ENCODE assay signal across 8 cellular contexts in genomic region chr17:49191407-49191916, GRCh38. TPM values are rescaled to one million over a fixed set of nuclear protein-coding genes. Genes with fewer than 3 reads are reported as not detected.
DNase-seq lines count a peak whose midpoint lies in the region; ATAC-seq, FAIRE-seq and TF ChIP-seq lines count a peak whose summit lies in the region.

No MANE protein-coding gene starts in this region.

- peaks cover 21% of the 10 kb centered on the region for H3K36me3 Mint-ChIP-seq in effector memory CD8-positive, alpha-beta T cell (ENCODE audit: insufficient read depth)

- H2AFZ ChIP-seq in PC-3 (ENCODE audit: low read length): peak overlapping the region; percentile 76
- H2AFZ ChIP-seq in osteoblast (ENCODE audit: low read length): peak overlapping the region; percentile 94

- H3K9me2 ChIP-seq in PC-3 (replicated peaks; ENCODE audit: low read length): no peaks in the 10 kb centered on the region

- peak overlapping the region; percentile 100 for H3K27ac Mint-ChIP-seq in effector memory CD8-positive, alpha-beta T cell

- H3K27ac ChIP-seq in C4-2B (peak overlapping the region; percentile 83), PC-3 (ENCODE audit: low read length) (peak overlapping the region; percentile 77), osteoblast (ENCODE audit: low read depth, low read length) (peak overlapping the region; percentile 78)

- H3K9me3 ChIP-seq in PC-3 (ENCODE audit: low read length) (no peaks in the 10 kb centered on the region), osteoblast (ENCODE audit: low read depth, low read length) (no peaks in the 10 kb centered on the region)

- CTCF ChIA-PET in PC-3 (lab: Charles Lee): interaction anchor here (1.2 to 1.7 kb wide), 2 partner anchors 99 to 156 kb away, joined by 4 to 5 read pairs; no protein-coding TSS in a partner anchor

- ATAC-seq in GM21717 (IDR thresholded peaks at IDR 0.05; ENCODE audit: unreplicated experiment) (peak; percentile 4), PC-3 (no peak; the same call in 1 of the 2 replicates)
- ATAC-seq in effector memory CD8-positive, alpha-beta T cell (replicated peaks): peak; percentile 2

- no peak for FAIRE-seq in D721Med (lab: Jason Lieb, UNC)

- no peaks in the 10 kb centered on the region for H3K79me2 ChIP-seq in PC-3 (ENCODE audit: low read length)
- H3K79me2 ChIP-seq in osteoblast (ENCODE audit: insufficient read depth, low read length): no peaks in the 10 kb centered on the region

- H3K36me3 ChIP-seq in PC-3 (ENCODE audit: low read depth, low read length) (no peaks in the 10 kb centered on the region), osteoblast (ENCODE audit: insufficient read depth, low read length) (no peaks in the 10 kb centered on the region)

- peak overlapping the region; percentile 87 for H3K9ac ChIP-seq in PC-3 (ENCODE audit: low read length)

- TF ChIP-seq CTCF in C4-2B (conservative IDR thresholded peaks at IDR 0.05): no peak
- TF ChIP-seq CTCF in PC-3 (conservative IDR thresholded peaks at IDR 0.05; ENCODE audit: low read depth, low read length): no peak
- TF ChIP-seq CTCF in osteoblast (IDR thresholded peaks at IDR 0.05; ENCODE audit: extremely low read depth, low read depth, low read length): no peak
- TF ChIP-seq CTCF in D721Med (IDR thresholded peaks at IDR 0.05; ENCODE audit: insufficient read depth, missing control alignments): no peak

- H3K4me2 ChIP-seq in PC-3 (ENCODE audit: low read length) (peak overlapping the region; percentile 79), osteoblast (ENCODE audit: insufficient read depth, low read length) (peak overlapping the region; percentile 87)

- POLR2A ChIA-PET in PC-3 (lab: Charles Lee; ENCODE audit: unreplicated experiment): interaction anchor here (0.6 kb wide), 1 partner anchor 179 kb away, joined by 3 read pairs; no protein-coding TSS in a partner anchor

- H4K20me1 ChIP-seq in PC-3 (ENCODE audit: low read length) (no peaks in the 10 kb centered on the region), osteoblast (ENCODE audit: insufficient read depth, low read length) (no peaks in the 10 kb centered on the region)

- DNase-seq in PC-3 (no peak), osteoblast (ENCODE audit: insufficient read length, low spot score, missing footprints) (no peak), LoVo (ENCODE audit: low spot score) (no peak), D721Med (ENCODE audit: insufficient read length, low spot score) (no peak), SK-N-DZ (ENCODE audit: low spot score) (no peak)
- no peak for DNase-seq in effector memory CD8-positive, alpha-beta T cell

- BruUV-seq in PC-3 (replicated peaks; lab: Mats Ljungman, UMichigan): no TSS peak

- H3K4me3 ChIP-seq in PC-3 (ENCODE audit: low read length): peak overlapping the region; percentile 79
- H3K4me3 ChIP-seq in osteoblast (ENCODE audit: insufficient read depth, low read length): peak overlapping the region; percentile 86

- no peaks in the 10 kb centered on the region for H3F3A ChIP-seq in PC-3 (ENCODE audit: low read length, unreplicated experiment)

- H3K4me3 Mint-ChIP-seq in effector memory CD8-positive, alpha-beta T cell: peak overlapping the region; percentile 91 to 97

- peaks cover 29 to 47% of the 10 kb centered on the region in 2 donors for H3K4me1 Mint-ChIP-seq in effector memory CD8-positive, alpha-beta T cell (ENCODE audit: low read depth in 2 of 2)

- intact Hi-C loops in PC-3 (cut with micrococcal nuclease): loop anchor here (5.0 kb wide), 3 partner anchors 104 to 299 kb away; partner anchors contain the start of genes ATP5MC1 and SNF8

- peaks cover 0 to 8% of the 10 kb centered on the region in 2 donors for H3K27me3 Mint-ChIP-seq in effector memory CD8-positive, alpha-beta T cell

- H3K4me1 ChIP-seq in PC-3 (ENCODE audit: insufficient read depth, low read length): peaks cover 9% of the 10 kb centered on the region
- peaks cover 14% of the 10 kb centered on the region for H3K4me1 ChIP-seq in osteoblast (ENCODE audit: insufficient read depth, low read length)

- no peaks in the 10 kb centered on the region for H3K9me3 Mint-ChIP-seq in effector memory CD8-positive, alpha-beta T cell

- no peaks in the 10 kb centered on the region for H3K27me3 ChIP-seq in PC-3 (ENCODE audit: low read length)
- H3K27me3 ChIP-seq in osteoblast (ENCODE audit: insufficient read depth, low read length): no peaks in the 10 kb centered on the region

RNA-seq across cellular contexts. Expression of gene GNGT2, which starts 18.9 kb away (rescaled TPM):
- total RNA-seq in PC-3 (2014; rRNA removed) (0.40 TPM in 1 of 2 replicates, not detected in the other), osteoblast (not detected in 2 replicates)
- not detected in 2 replicates for polyA plus RNA-seq in SK-N-DZ (2014; cell fraction: cytosol; rRNA removed)
- not detected in 2 replicates for polyA plus RNA-seq in SK-N-DZ (2014; cell fraction: nucleus; rRNA removed)

RNA-seq across cellular contexts. Expression of gene ABI3, which starts 19.0 kb away (rescaled TPM):
- total RNA-seq in PC-3 (2014; rRNA removed): not detected in 2 replicates
- under 0.01 and 0.36 TPM in 2 replicates for total RNA-seq in osteoblast
- 0.12 TPM in 1 of 2 replicates, not detected in the other for polyA plus RNA-seq in SK-N-DZ (2014; cell fraction: cytosol; rRNA removed)
- polyA plus RNA-seq in SK-N-DZ (2014; cell fraction: nucleus; rRNA removed): not detected in 2 replicates

RNA-seq across cellular contexts. Expression of gene PHOSPHO1, which starts 39.1 kb away (rescaled TPM):
- total RNA-seq in PC-3 (2014; rRNA removed): 1.1 and 1.7 TPM in 2 replicates
- total RNA-seq in osteoblast: 0.29 and 0.36 TPM in 2 replicates
- polyA plus RNA-seq in SK-N-DZ (2014; cell fraction: cytosol; rRNA removed): not detected in 2 replicates
- 0.17 TPM in 1 of 2 replicates, not detected in the other for polyA plus RNA-seq in SK-N-DZ (2014; cell fraction: nucleus; rRNA removed)

RNA-seq across cellular contexts. Expression of gene B4GALNT2, which starts 58.9 kb away (rescaled TPM):
- total RNA-seq in PC-3 (2014; rRNA removed) (0.06 and 0.29 TPM in 2 replicates), osteoblast (under 0.01 TPM in 1 of 2 replicates, not detected in the other)
- polyA plus RNA-seq in SK-N-DZ (2014; cell fraction: cytosol; rRNA removed): not detected in 2 replicates
- not detected in 2 replicates for polyA plus RNA-seq in SK-N-DZ (2014; cell fraction: nucleus; rRNA removed)
